Comparison of ENCODE assay signal across 12 cellular contexts in the genomic region with DNA sequence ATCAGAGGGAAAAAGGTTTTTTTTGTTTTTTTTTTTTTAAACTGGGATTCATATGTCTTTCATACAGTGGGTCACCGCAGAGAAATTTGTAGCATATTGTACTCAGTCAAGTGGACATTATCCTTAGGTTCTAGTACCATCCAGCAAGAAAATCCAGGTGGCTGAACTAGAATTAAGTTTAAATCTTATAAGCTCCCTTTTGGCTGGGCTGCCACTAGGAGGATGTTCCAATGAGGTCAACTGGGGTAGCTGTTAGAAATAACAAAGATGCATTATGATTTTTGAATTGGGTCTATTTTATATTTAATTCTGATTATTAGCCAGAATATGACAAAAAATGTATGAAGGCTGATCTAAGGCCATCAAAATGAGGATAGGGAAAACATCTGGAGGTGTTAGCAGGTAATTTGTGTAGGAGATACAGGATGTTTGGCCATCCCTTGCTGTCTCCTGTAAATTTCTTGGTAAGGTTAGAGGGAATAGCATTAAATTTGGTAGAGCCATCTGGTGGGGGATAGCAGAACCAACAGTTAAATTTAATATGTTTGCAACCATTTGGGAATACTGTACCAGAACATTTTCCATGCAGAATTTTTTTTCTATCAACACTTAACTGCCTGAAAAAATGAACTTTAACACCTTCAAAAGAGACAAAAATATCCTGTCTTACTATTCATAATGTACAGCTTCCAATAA.
A peak's percentile ranks its signal among the peaks of the same experiment; 100 is the strongest.
DNase-seq lines count a peak whose midpoint lies in the region; ATAC-seq and TF ChIP-seq lines count a peak whose summit lies in the region.
"Had no signal": no experiment of that assay in that cellular context is flagged by ENCODE, and none has a peak within 500 bp of the region (broad histone marks: within the 10 kb centered on the region; RNA-seq: fewer than 3 reads in every experiment).

No MANE protein-coding gene starts in this region.

- CTCF ChIA-PET in AG04450 (lab: Charles Lee), result interaction anchor here (1.2 kb wide), 1 partner anchor 565 kb away, joined by 3 read pairs; no protein-coding TSS in a partner anchor

- H3K4me1 ChIP-seq in GM23338 (ENCODE audit: insufficient read depth), result 0 out of 2 replicates have a peak, but pooled peaks cover 4% of the 10 kb centered on the region
- H3K4me1 ChIP-seq in OCI-LY3 (ENCODE audit: low read length), result no peaks in the 10 kb centered on the region
- H3K4me1 ChIP-seq in fibroblast of lung (ENCODE audit: control insufficient read depth, extremely low read depth, insufficient read depth, low read length), result no peaks in the 10 kb centered on the region

- no peaks in the 10 kb centered on the region for H3K27me3 Mint-ChIP-seq in GM23338 (ENCODE audit: insufficient read depth, low read depth, poor library complexity)
- H3K27me3 Mint-ChIP-seq: activated T-helper 17 cell treated with anti-CD3 and anti-CD28 coated beads, Interleukin-2, amount 50 U/mL, for 72 hours had no signal

- peaks cover 9% of the 10 kb centered on the region for H3K4me1 Mint-ChIP-seq in GM23338
- H3K4me1 Mint-ChIP-seq: activated T-helper 17 cell treated with anti-CD3 and anti-CD28 coated beads, Interleukin-2, amount 50 U/mL, for 72 hours had no signal

- TF ChIP-seq CTCF in AG04450 (IDR thresholded peaks at IDR 0.05; ENCODE audit: low read depth, low read length) (peak; percentile 26), GM23338 (conservative IDR thresholded peaks at IDR 0.05; ENCODE audit: low read depth in 2 of 2) (peak; percentile 44 to 52; a peak in 3 of 4 replicates), OCI-LY3 (IDR thresholded peaks at IDR 0.05; ENCODE audit: low read depth, low read length) (peak; percentile 38), fibroblast of lung (conservative IDR thresholded peaks at IDR 0.05 in 1 of 2, IDR thresholded peaks at IDR 0.05 in 1 of 2; ENCODE audit: low read depth in 1 of 2, low read length in 2 of 2) (peak; percentile 12 to 42)

- H3K36me3 Mint-ChIP-seq in GM23338 (ENCODE audit: low read depth), result no peaks in the 10 kb centered on the region

- ATAC-seq in GM23338 (peak; percentile 50), GM21825 (IDR thresholded peaks at IDR 0.05; ENCODE audit: unreplicated experiment) (no peak), GM18867 (IDR thresholded peaks at IDR 0.05; ENCODE audit: unreplicated experiment) (no peak), GM18868 (IDR thresholded peaks at IDR 0.05; ENCODE audit: unreplicated experiment) (no peak)
- ATAC-seq: activated T-helper 17 cell treated with anti-CD3 and anti-CD28 coated beads, Interleukin-2, amount 50 U/mL, for 72 hours had no signal

- no peaks in the 10 kb centered on the region for H3F3A ChIP-seq in GM23338 (replicated peaks; ENCODE audit: low read depth)

- H3K9me3 ChIP-seq in AG04450 (ENCODE audit: control insufficient read depth, insufficient read depth, low read length) (no peaks in the 10 kb centered on the region), OCI-LY3 (ENCODE audit: insufficient read depth, low read length) (no peaks in the 10 kb centered on the region), fibroblast of lung (ENCODE audit: control insufficient read depth, insufficient read depth, low read depth, low read length) (no peaks in the 10 kb centered on the region)

- H3K9ac ChIP-seq in OCI-LY3 (ENCODE audit: low read length) (no peak overlapping the region), fibroblast of lung (ENCODE audit: insufficient read depth, low read length) (no peak overlapping the region)

- H3K36me3 ChIP-seq in GM23338 (ENCODE audit: insufficient read depth), result no peaks in the 10 kb centered on the region
- no peaks in the 10 kb centered on the region for H3K36me3 ChIP-seq in OCI-LY3 (replicated peaks; ENCODE audit: low read depth, low read length)
- no peaks in the 10 kb centered on the region for H3K36me3 ChIP-seq in fibroblast of lung (ENCODE audit: control insufficient read depth, insufficient read depth, low read length)

- H3K27ac ChIP-seq in AG04450 (ENCODE audit: low read depth, low read length) (no peak overlapping the region), GM23338 (ENCODE audit: low read depth) (no peak overlapping the region), OCI-LY3 (ENCODE audit: low read length) (no peak overlapping the region), fibroblast of lung (ENCODE audit: insufficient read depth, low read length) (no peak overlapping the region)

- no peak overlapping the region for H3K4me3 ChIP-seq in AG04450 (ENCODE audit: low read depth, low read length)
- H3K4me3 ChIP-seq in GM23338, result no peak overlapping the region
- H3K4me3 ChIP-seq in OCI-LY3 (ENCODE audit: low read length), result no peak overlapping the region
- no peak overlapping the region for H3K4me3 ChIP-seq in fibroblast of lung (replicated peaks in 1 of 4; ENCODE audit: control extremely low read depth in 1 of 4, insufficient read depth in 1 of 4, low read depth in 3 of 4, low read length in 4 of 4)

- H3K79me2 ChIP-seq in GM23338 (replicated peaks; ENCODE audit: insufficient read depth) (no peaks in the 10 kb centered on the region), OCI-LY3 (ENCODE audit: low read length) (no peaks in the 10 kb centered on the region), fibroblast of lung (ENCODE audit: control insufficient read depth, insufficient read depth, low read length) (no peaks in the 10 kb centered on the region)

- DNase-seq in AG04450 (ENCODE audit: low read depth, low spot score) (no peak), GM23338 (ENCODE audit: low spot score) (peak; percentile 47), fibroblast of lung (ENCODE audit: low read depth in 2 of 2) (peak; percentile 2 to 19), hippocampal formation (lab: John Stamatoyannopoulos, UW) (no peak)
- DNase-seq: head of caudate nucleus, mesenchymal stem cell, NCI-H1436 treated with DMSO at 0.1 percent for 48 hours had no signal

- H3K27me3 ChIP-seq in AG04450 (ENCODE audit: control insufficient read depth, insufficient read depth, low read length), result no peaks in the 10 kb centered on the region
- H3K27me3 ChIP-seq in GM23338 (ENCODE audit: insufficient read depth), result no peaks in the 10 kb centered on the region
- no peaks in the 10 kb centered on the region for H3K27me3 ChIP-seq in OCI-LY3 (ENCODE audit: low read depth, low read length)
- H3K27me3 ChIP-seq in fibroblast of lung (ENCODE audit: control insufficient read depth, insufficient read depth, low read length), result no peaks in the 10 kb centered on the region

- H3K4me2 ChIP-seq in GM23338 (no peak overlapping the region), OCI-LY3 (ENCODE audit: low read length) (no peak overlapping the region), fibroblast of lung (ENCODE audit: extremely low read depth, insufficient read depth, low read length) (no peak overlapping the region)

- H4K20me1 ChIP-seq in GM23338 (replicated peaks; ENCODE audit: insufficient read depth) (no peaks in the 10 kb centered on the region), OCI-LY3 (ENCODE audit: insufficient read depth, low read length) (no peaks in the 10 kb centered on the region), fibroblast of lung (ENCODE audit: control insufficient read depth, extremely low read depth, insufficient read depth, low read length) (no peaks in the 10 kb centered on the region)

- H2AFZ ChIP-seq in GM23338, result no peak overlapping the region
- H2AFZ ChIP-seq in OCI-LY3 (ENCODE audit: low read depth, low read length), result no peak overlapping the region
- H2AFZ ChIP-seq in fibroblast of lung (ENCODE audit: low read length), result no peak overlapping the region

- H3K4me3 Mint-ChIP-seq in GM23338, result no peak overlapping the region
- H3K4me3 Mint-ChIP-seq: activated T-helper 17 cell treated with anti-CD3 and anti-CD28 coated beads, Interleukin-2, amount 50 U/mL, for 72 hours had no signal

- no peaks in the 10 kb centered on the region for H3K9me2 ChIP-seq in GM23338 (ENCODE audit: insufficient read depth)

- no peak overlapping the region for H3K27ac Mint-ChIP-seq in GM23338
- H3K27ac Mint-ChIP-seq: activated T-helper 17 cell treated with anti-CD3 and anti-CD28 coated beads, Interleukin-2, amount 50 U/mL, for 72 hours had no signal

- peaks cover 3% of the 10 kb centered on the region; the same call in 1 of the 3 replicates for H3K9me3 Mint-ChIP-seq in GM23338
- H3K9me3 Mint-ChIP-seq: activated T-helper 17 cell treated with anti-CD3 and anti-CD28 coated beads, Interleukin-2, amount 50 U/mL, for 72 hours had no signal

- POLR2A ChIA-PET in AG04450 (lab: Yijun Ruan, JAX), result no interaction called here

TF ChIP-seq in GM23338, 12 proteins besides CTCF, POLR2A, EP300 and RAD21:
- no peak for TF ChIP-seq NANOG (IDR thresholded peaks at IDR 0.05; ENCODE audit: borderline replicate concordance)
- TF ChIP-seq ZNF331 (CRISPR knock-in tag; IDR thresholded peaks at IDR 0.05; ENCODE audit: low read depth), result no peak
- TF ChIP-seq, protein P1, sequence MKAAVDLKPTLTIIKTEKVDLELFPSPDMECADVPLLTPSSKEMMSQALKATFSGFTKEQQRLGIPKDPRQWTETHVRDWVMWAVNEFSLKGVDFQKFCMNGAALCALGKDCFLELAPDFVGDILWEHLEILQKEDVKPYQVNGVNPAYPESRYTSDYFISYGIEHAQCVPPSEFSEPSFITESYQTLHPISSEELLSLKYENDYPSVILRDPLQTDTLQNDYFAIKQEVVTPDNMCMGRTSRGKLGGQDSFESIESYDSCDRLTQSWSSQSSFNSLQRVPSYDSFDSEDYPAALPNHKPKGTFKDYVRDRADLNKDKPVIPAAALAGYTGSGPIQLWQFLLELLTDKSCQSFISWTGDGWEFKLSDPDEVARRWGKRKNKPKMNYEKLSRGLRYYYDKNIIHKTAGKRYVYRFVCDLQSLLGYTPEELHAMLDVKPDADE (IDR thresholded peaks at IDR 0.05), result no peak
- TF ChIP-seq EZH2 (IDR thresholded peaks at IDR 0.05; ENCODE audit: low read depth, unreplicated experiment), result no peak
- TF ChIP-seq ZNF114 (CRISPR knock-in tag; IDR thresholded peaks at IDR 0.05), result no peak
TF ChIP-seq in GM23338: peak in this region for 0.

Comparison
In these comparisons a context has a peak if more than half of its experiments do, and no peak if none do; other contexts are left out.
1. DNase-seq: peak in GM23338 (single experiment) and fibroblast of lung (2 of 2); none in AG04450 (single experiment) and hippocampal formation (0 of 2).
2. Peak in every context shown above with its lines, with median percentiles within 50 percentile points of each other: CTCF ChIP-seq.